In genomic region chr20:60976139-60976538, GRCh38 we compare ENCODE assay signal across 8 cellular contexts.
"Had no signal": no experiment of that assay in that cellular context is flagged by ENCODE, and none has a peak within 500 bp of the region (broad histone marks: within the 10 kb centered on the region; RNA-seq: fewer than 3 reads in every experiment).

No MANE protein-coding gene starts in this region.

- H3K27ac Mint-ChIP-seq: GM23338 had no signal

- H3K4me3 ChIP-seq: GM23338, K562 had no signal

- ATAC-seq: K562 had no signal

- H3K4me1 Mint-ChIP-seq: GM23338 had no signal

- H2AFZ ChIP-seq: GM23338 had no signal

- DNase-seq: H9, HCEC 1CT, IMR-90, KG1 had no signal

- FAIRE-seq: H1, H54, K562 had no signal

- H3K4me2 ChIP-seq: GM23338 had no signal

- H3K4me3 Mint-ChIP-seq: GM23338, H9 had no signal
